Comparison of ENCODE assay signal across 9 cellular contexts in genomic region chr3:30476373-30477082, GRCh38.
A peak's percentile ranks its signal among the peaks of the same experiment; 100 is the strongest.
DNase-seq lines count a peak whose midpoint lies in the region; ATAC-seq and TF ChIP-seq lines count a peak whose summit lies in the region.
"Had no signal": no experiment of that assay in that cellular context is flagged by ENCODE, and none has a peak within 500 bp of the region (broad histone marks: within the 10 kb centered on the region; RNA-seq: fewer than 3 reads in every experiment).

No MANE protein-coding gene starts in this region.

- no peaks in the 10 kb centered on the region for H3K9me3 ChIP-seq in sigmoid colon

- TF ChIP-seq CTCF in chondrocyte (IDR thresholded peaks at IDR 0.05), result no peak
- no peak for TF ChIP-seq CTCF in sigmoid colon (IDR thresholded peaks at IDR 0.05)

- DNase-seq in LHCN-M2 (ENCODE audit: low read depth), result peak; percentile 87
- no peak for DNase-seq in chondrocyte (ENCODE audit: low spot score)
- peak; percentile 74 for DNase-seq in renal cortical epithelial cell (ENCODE audit: low read depth)
- no peak for DNase-seq in sigmoid colon
- no peak for DNase-seq in NCI-H446 treated with DMSO at 0.1 percent for 48 hours (lab: John Stamatoyannopoulos, UW)
- DNase-seq: naive B cell had no signal

- peak; percentile 38 for ATAC-seq in GM19043 (IDR thresholded peaks at IDR 0.05; ENCODE audit: low read depth, unreplicated experiment)
- no peak for ATAC-seq in GM21737 (IDR thresholded peaks at IDR 0.05; ENCODE audit: unreplicated experiment)

- H3K4me1 Mint-ChIP-seq in chondrocyte (ENCODE audit: low read depth), result peaks cover 25% of the 10 kb centered on the region

- no peaks in the 10 kb centered on the region for H3K27me3 Mint-ChIP-seq in chondrocyte (ENCODE audit: low read depth)
- H3K27me3 Mint-ChIP-seq: activated naive CD8-positive, alpha-beta T cell; naive B cell had no signal

- no peak overlapping the region for H3K4me3 Mint-ChIP-seq in chondrocyte (ENCODE audit: unreplicated experiment)
- H3K4me3 Mint-ChIP-seq: activated naive CD8-positive, alpha-beta T cell had no signal

- H3K36me3 ChIP-seq in sigmoid colon, result no peaks in the 10 kb centered on the region

- H3K36me3 Mint-ChIP-seq in chondrocyte (ENCODE audit: low read depth), result peaks cover 3% of the 10 kb centered on the region

- no peak for TF ChIP-seq POLR2A in sigmoid colon (IDR thresholded peaks at IDR 0.05)

- no peak for TF ChIP-seq EP300 in sigmoid colon (IDR thresholded peaks at IDR 0.05)

- H3K9me3 Mint-ChIP-seq in chondrocyte (ENCODE audit: low read depth), result peaks cover 8% of the 10 kb centered on the region

- intact Hi-C loops in sigmoid colon (cut with DNase I), result no loop called here

- no peak overlapping the region for H3K4me3 ChIP-seq in sigmoid colon

- 29 to 62% methylated on average over 3 of the region's 3 CpGs for WGBS in sigmoid colon, 2 donors

- no peaks in the 10 kb centered on the region for H3K27me3 ChIP-seq in sigmoid colon

- no peak overlapping the region for H3K27ac ChIP-seq in sigmoid colon

- H3K4me1 ChIP-seq in sigmoid colon, result peaks cover 0 to 40% (median 31%) of the 10 kb centered on the region in 4 donors

- H3K27ac Mint-ChIP-seq in chondrocyte (ENCODE audit: unreplicated experiment), result peak overlapping the region; percentile 11
- H3K27ac Mint-ChIP-seq: activated naive CD8-positive, alpha-beta T cell had no signal

Comparison
In these comparisons a context has a peak if more than half of its experiments do, and no peak if none do; other contexts are left out.
1. DNase-seq: peak in LHCN-M2 (single experiment) and renal cortical epithelial cell (single experiment); none in chondrocyte (single experiment), sigmoid colon (single experiment) and NCI-H446 treated with DMSO at 0.1 percent for 48 hours (single experiment).